Comparison of ENCODE assay signal across 25 cellular contexts in genomic region chr4:100754741-100755140, GRCh38.
"Had no signal": no experiment of that assay in that cellular context is flagged by ENCODE, and none has a peak within 500 bp of the region (broad histone marks: within the 10 kb centered on the region; RNA-seq: fewer than 3 reads in every experiment).

No MANE protein-coding gene starts in this region.

- H3K36me3 ChIP-seq: breast epithelium, gastrocnemius medialis, stomach, thyroid gland, upper lobe of right lung had no signal

- ATAC-seq: activated T-helper 17 cell treated with anti-CD3 and anti-CD28 coated beads, Interleukin-2, amount 50 U/mL, for 72 hours; esophagus mucosa; gastrocnemius medialis; left cardiac atrium; left ventricle myocardium superior; sciatic nerve; stimulated activated naive B cell treated with anti-CD40 and anti-IgM and Interleukin-4, amounts not matched to agents 10 μg/mL and 1 μg/mL and 100 μg/mL, for 72 hours; upper lobe of right lung; WTC11 had no signal

- H3K27me3 ChIP-seq: breast epithelium, gastrocnemius medialis, hepatocyte, stomach, thyroid gland, upper lobe of right lung had no signal

- DNase-seq: activated CD4-positive, alpha-beta memory T cell treated with anti-CD3 and anti-CD28 coated beads, Interleukin-2, amount 10 ng/mL, durations not matched to agents 7 days and 5 days; activated CD4-positive, alpha-beta T cell treated with anti-CD3 and anti-CD28 coated beads for 1 hour; activated CD4-positive, alpha-beta T cell treated with anti-CD3 and anti-CD28 coated beads, Interleukin-2, amount 10 ng/mL, durations not matched to agents 7 days and 5 days; activated CD8-positive, alpha-beta memory T cell treated with anti-CD3 and anti-CD28 coated beads, Interleukin-2, amount 50 U/mL, for 48 hours; activated gamma-delta T cell treated with Interleukin-2 at 50 U/mL for 16 hours; activated naive CD4-positive, alpha-beta T cell treated with anti-CD3 and anti-CD28 coated beads, Interleukin-2, amount 50 U/mL, for 16 hours; activated T-cell treated with anti-CD3 and anti-CD28 coated beads, Interleukin-2, amount 50 U/mL, for 24 hours; central memory CD4-positive, alpha-beta T cell; endodermal cell; gastrocnemius medialis; left cardiac atrium; left ventricle myocardium superior; retina; small intestine; stimulated activated naive B cell treated with anti-CD40 and anti-IgM and Interleukin-4, amounts not matched to agents 10 μg/mL and 1 μg/mL and 100 μg/mL, for 72 hours; stomach; T-helper 2 cell; thyroid gland; upper lobe of right lung had no signal

- H3K27ac ChIP-seq: breast epithelium, gastrocnemius medialis, hepatocyte, stomach, thyroid gland, upper lobe of right lung had no signal

- H3K4me1 ChIP-seq: breast epithelium, gastrocnemius medialis, stomach, thyroid gland, upper lobe of right lung had no signal

- H3K4me3 ChIP-seq: breast epithelium, gastrocnemius medialis, hepatocyte, stomach, thyroid gland, upper lobe of right lung had no signal

- H3K9me3 ChIP-seq: gastrocnemius medialis, thyroid gland, upper lobe of right lung had no signal
